In genomic region chr11:113805640-113806039, GRCh38 we compare ENCODE assay signal across 24 cellular contexts. TPM values are rescaled to one million over a fixed set of nuclear protein-coding genes. Genes with fewer than 3 reads are reported as not detected.
DNase-seq lines count a peak whose midpoint lies in the region; TF ChIP-seq lines count a peak whose summit lies in the region.
"Had no signal": no experiment of that assay in that cellular context is flagged by ENCODE, and none has a peak within 500 bp of the region (broad histone marks: within the 10 kb centered on the region; RNA-seq: fewer than 3 reads in every experiment).

No MANE protein-coding gene starts in this region.

- no peak overlapping the region for H3K4me3 ChIP-seq in fibroblast of pulmonary artery (replicated peaks; ENCODE audit: low read depth, low read length)
- H3K4me3 ChIP-seq in sigmoid colon, result no peak overlapping the region
- H3K4me3 ChIP-seq: A549, PC-9, SJCRH30 had no signal

- peaks cover 21% of the 10 kb centered on the region for H3K4me1 Mint-ChIP-seq in osteocyte (ENCODE audit: unreplicated experiment)
- H3K4me1 Mint-ChIP-seq: CD4-positive, alpha-beta memory T cell; T-cell had no signal

- in situ Hi-C loops in GM13976 (cut with MboI; ENCODE audit: low sequenced_read_pairs, unreplicated experiment), result no loop called here

- H3K27ac Mint-ChIP-seq in osteocyte (ENCODE audit: unreplicated experiment), result peak overlapping the region; percentile 12
- H3K27ac Mint-ChIP-seq: CD4-positive, alpha-beta memory T cell; T-cell had no signal

- no peaks in the 10 kb centered on the region for H3K9me3 ChIP-seq in sigmoid colon
- H3K9me3 ChIP-seq: A549, Caco-2, SJCRH30 had no signal

- H3K4me3 Mint-ChIP-seq in osteocyte (ENCODE audit: unreplicated experiment), result no peak overlapping the region
- H3K4me3 Mint-ChIP-seq: CD4-positive, alpha-beta memory T cell; T-cell had no signal

- TF ChIP-seq EP300 in sigmoid colon (IDR thresholded peaks at IDR 0.05), result no peak

- H3K27me3 ChIP-seq in sigmoid colon, result no peaks in the 10 kb centered on the region
- H3K27me3 ChIP-seq: SJCRH30 had no signal

- H3K9me3 Mint-ChIP-seq in osteocyte (ENCODE audit: unreplicated experiment), result no peaks in the 10 kb centered on the region
- H3K9me3 Mint-ChIP-seq: CD4-positive, alpha-beta memory T cell; T-cell had no signal

- no peak overlapping the region for H3K27ac ChIP-seq in sigmoid colon
- H3K27ac ChIP-seq: A549, PC-9, SJCRH30 had no signal

- DNase-seq in HCEC 1CT, result peak; percentile 18
- DNase-seq in NCI-H69 (lab: John Stamatoyannopoulos, UW), result peak; percentile 17
- DNase-seq in fibroblast of pulmonary artery (ENCODE audit: low read depth), result peak; percentile 3
- no peak for DNase-seq in osteocyte (ENCODE audit: extremely low spot score, unreplicated experiment)
- no peak for DNase-seq in GM13976 (ENCODE audit: low spot score)
- no peak for DNase-seq in NCI-H2196 (lab: John Stamatoyannopoulos, UW; ENCODE audit: unreplicated experiment)
- DNase-seq in SKM-1 treated with dmso at 0.1 percent for 144 hours (lab: John Stamatoyannopoulos, UW; ENCODE audit: unreplicated experiment), result no peak
- no peak for DNase-seq in sigmoid colon
- DNase-seq: C1 segment of cervical spinal cord; CD4-positive, alpha-beta memory T cell; DMS79; KG1; NCI-H1048; NCI-H1694; NCI-H2081; NCI-H226; NCI-H774; T-cell had no signal

- TF ChIP-seq CTCF in fibroblast of pulmonary artery (IDR thresholded peaks at IDR 0.05; ENCODE audit: low read length, missing control alignments) (no peak), osteocyte (IDR thresholded peaks at IDR 0.05) (no peak), GM13976 (IDR thresholded peaks at IDR 0.05; ENCODE audit: borderline replicate concordance, control extremely low read depth, extremely low read depth, insufficient read depth, missing control alignments) (no peak), sigmoid colon (IDR thresholded peaks at IDR 0.05) (no peak)

- H3K36me3 Mint-ChIP-seq in osteocyte (ENCODE audit: unreplicated experiment), result peaks cover 50% of the 10 kb centered on the region

- peaks cover 10 to 98% (median 36%) of the 10 kb centered on the region in 4 donors for H3K36me3 ChIP-seq in sigmoid colon

- no peaks in the 10 kb centered on the region for H3K27me3 Mint-ChIP-seq in osteocyte (ENCODE audit: unreplicated experiment)
- H3K27me3 Mint-ChIP-seq: CD4-positive, alpha-beta memory T cell; T-cell had no signal

- intact Hi-C loops in sigmoid colon (cut with DNase I), result no loop called here

- no peak for TF ChIP-seq POLR2A in sigmoid colon (IDR thresholded peaks at IDR 0.05)

- no peaks in the 10 kb centered on the region for H3K4me1 ChIP-seq in sigmoid colon
- H3K4me1 ChIP-seq: A549, Caco-2, SJCRH30 had no signal

RNA-seq across cellular contexts. Expression of gene CLDN25, which starts 26.0 kb away (rescaled TPM):
- total RNA-seq in osteocyte (not detected in 2 replicates), sigmoid colon (not detected)
- polyA plus RNA-seq in sigmoid colon, result not detected
- total RNA-seq: Caco-2; CD4-positive, alpha-beta memory T cell; PC-9; Right ventricle myocardium inferior; RPMI7951; SJCRH30; T-cell had no signal
- polyA plus RNA-seq: A549; CD4-positive, alpha-beta memory T cell had no signal

RNA-seq across cellular contexts. Expression of gene ZW10, which starts 32.1 kb away (rescaled TPM):
- total RNA-seq in osteocyte (14.3 and 14.7 TPM in 2 replicates), sigmoid colon (10 to 100 TPM in 3 of 4 donors, 1 to 10 TPM in 1; 9.8 to 14.4 (median 12.8) TPM)
- 1 to 10 TPM; 6.5 to 8.5 (median 6.6) TPM for polyA plus RNA-seq in sigmoid colon

Comparison
In these comparisons a context has a peak if more than half of its experiments do, and no peak if none do; other contexts are left out.
1. DNase-seq: peak in HCEC 1CT (single experiment), NCI-H69 (single experiment) and fibroblast of pulmonary artery (single experiment); none in osteocyte (single experiment), GM13976 (single experiment), NCI-H2196 (single experiment), SKM-1 treated with dmso at 0.1 percent for 144 hours (single experiment) and sigmoid colon (single experiment).